2 cellular contexts compared by ENCODE assay signal in the genomic region with DNA sequence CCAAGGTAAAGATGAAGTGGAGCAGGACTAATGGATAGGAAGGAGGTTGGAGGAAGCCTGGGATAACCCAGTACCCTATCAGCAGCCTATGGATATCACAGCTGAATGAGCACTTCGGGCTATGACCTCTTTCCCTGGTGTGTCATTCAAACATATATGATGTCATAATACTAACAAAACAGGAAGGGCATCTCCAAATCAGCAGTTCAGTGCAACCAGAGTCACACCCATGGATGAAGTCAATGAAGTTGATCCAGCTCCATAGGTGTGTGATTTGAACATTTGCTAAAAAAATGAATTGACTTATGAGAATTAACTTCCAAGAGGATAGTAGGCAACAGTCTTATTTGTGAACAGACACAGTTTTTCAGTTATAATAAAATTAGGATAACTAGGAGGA.
TF ChIP-seq lines count a peak whose summit lies in the region.

No MANE protein-coding gene starts in this region.

TF ChIP-seq in IMR-90, 13 proteins besides CTCF, POLR2A, EP300 and RAD21:
- TF ChIP-seq CEBPB (IDR thresholded peaks at IDR 0.05; ENCODE audit: low read depth, low read length), result no peak
- TF ChIP-seq, protein P1, sequence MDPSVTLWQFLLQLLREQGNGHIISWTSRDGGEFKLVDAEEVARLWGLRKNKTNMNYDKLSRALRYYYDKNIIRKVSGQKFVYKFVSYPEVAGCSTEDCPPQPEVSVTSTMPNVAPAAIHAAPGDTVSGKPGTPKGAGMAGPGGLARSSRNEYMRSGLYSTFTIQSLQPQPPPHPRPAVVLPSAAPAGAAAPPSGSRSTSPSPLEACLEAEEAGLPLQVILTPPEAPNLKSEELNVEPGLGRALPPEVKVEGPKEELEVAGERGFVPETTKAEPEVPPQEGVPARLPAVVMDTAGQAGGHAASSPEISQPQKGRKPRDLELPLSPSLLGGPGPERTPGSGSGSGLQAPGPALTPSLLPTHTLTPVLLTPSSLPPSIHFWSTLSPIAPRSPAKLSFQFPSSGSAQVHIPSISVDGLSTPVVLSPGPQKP (IDR thresholded peaks at IDR 0.05; ENCODE audit: borderline replicate concordance, low read depth, low read length), result no peak
- no peak for TF ChIP-seq MAZ (IDR thresholded peaks at IDR 0.05; ENCODE audit: borderline replicate concordance, low read depth, low read length)
- no peak for TF ChIP-seq FOS (IDR thresholded peaks at IDR 0.05; ENCODE audit: low read depth, low read length)
- no peak for TF ChIP-seq MXI1 (IDR thresholded peaks at IDR 0.05; ENCODE audit: borderline replicate concordance, low read depth, low read length)

TF ChIP-seq in K562, 482 proteins besides CTCF, POLR2A, EP300 and RAD21 (continues in another document):
- TF ChIP-seq MEF2D (tag; conservative IDR thresholded peaks at IDR 0.05; ENCODE audit: low read depth) (no peak), GTF3C2 (IDR thresholded peaks at IDR 0.05; ENCODE audit: borderline replicate concordance, extremely low read depth, insufficient read length) (no peak), EGR1 (conservative IDR thresholded peaks at IDR 0.05) (no peak), PKNOX1 (IDR thresholded peaks at IDR 0.05) (peak; percentile 89), ATF7 (IDR thresholded peaks at IDR 0.05) (peak; percentile 96), RCOR1 (IDR thresholded peaks at IDR 0.05; ENCODE audit: borderline replicate concordance in 1 of 2, low read depth in 2 of 2, low read length in 2 of 2) (peak in 1 of 2 experiments; percentile 17; a peak in 1 of 4 replicates), ZNF668 (CRISPR knock-in tag; IDR thresholded peaks at IDR 0.05) (no peak), MCM2 (IDR thresholded peaks at IDR 0.05; ENCODE audit: low read depth) (no peak), MYNN (IDR thresholded peaks at IDR 0.05) (no peak), MYNN (CRISPR knock-in tag; IDR thresholded peaks at IDR 0.05) (no peak), CBFB (CRISPR knock-in tag; IDR thresholded peaks at IDR 0.05) (no peak), YBX1 (IDR thresholded peaks at IDR 0.05) (no peak), CEBPG (CRISPR knock-in tag; IDR thresholded peaks at IDR 0.05) (no peak), CEBPG (tag; conservative IDR thresholded peaks at IDR 0.05 in 1 of 2, IDR thresholded peaks at IDR 0.05 in 1 of 2) (peak in 1 of 2 experiments; percentile 73; a peak in 2 of 4 replicates), CXXC5 (CRISPR knock-in tag; IDR thresholded peaks at IDR 0.05) (no peak), ATF1 (CRISPR knock-in tag; IDR thresholded peaks at IDR 0.05) (no peak), ATF1 (tag; IDR thresholded peaks at IDR 0.05) (peak; percentile 86), POLR2G (IDR thresholded peaks at IDR 0.05; ENCODE audit: low read depth, low read length) (no peak), ZNF23 (CRISPR knock-in tag; IDR thresholded peaks at IDR 0.05) (no peak), ZBTB12 (CRISPR knock-in tag; IDR thresholded peaks at IDR 0.05) (peak; percentile 63), STAT5A (IDR thresholded peaks at IDR 0.05; ENCODE audit: borderline replicate concordance, low read length) (no peak), KHSRP (IDR thresholded peaks at IDR 0.05) (peak; percentile 35; the same call in 1 of the 2 replicates), ZNF589 (CRISPR knock-in tag; IDR thresholded peaks at IDR 0.05; ENCODE audit: low read depth) (peak; percentile 55), ZNF184 (CRISPR knock-in tag; IDR thresholded peaks at IDR 0.05) (no peak), PBX2 (CRISPR knock-in tag; IDR thresholded peaks at IDR 0.05; ENCODE audit: low read depth) (no peak), PBX2 (tag; conservative IDR thresholded peaks at IDR 0.05; ENCODE audit: low read depth) (peak; percentile 37; the same call in 1 of the 2 replicates), ZNF551 (CRISPR knock-in tag; IDR thresholded peaks at IDR 0.05) (no peak), WHSC1 (IDR thresholded peaks at IDR 0.05; ENCODE audit: low read length) (no peak), SMARCE1 (IDR thresholded peaks at IDR 0.05) (no peak), GABPA (tag; conservative IDR thresholded peaks at IDR 0.05; ENCODE audit: low read depth) (peak; percentile 72), TARDBP (IDR thresholded peaks at IDR 0.05) (peak; percentile 94), PHF8 (IDR thresholded peaks at IDR 0.05; ENCODE audit: borderline replicate concordance, low read length) (no peak), MEIS2 (IDR thresholded peaks at IDR 0.05; ENCODE audit: partially characterized antibody) (peak; percentile 19), ZNF280B (CRISPR knock-in tag; IDR thresholded peaks at IDR 0.05) (no peak)
- TF ChIP-seq, protein P2, sequence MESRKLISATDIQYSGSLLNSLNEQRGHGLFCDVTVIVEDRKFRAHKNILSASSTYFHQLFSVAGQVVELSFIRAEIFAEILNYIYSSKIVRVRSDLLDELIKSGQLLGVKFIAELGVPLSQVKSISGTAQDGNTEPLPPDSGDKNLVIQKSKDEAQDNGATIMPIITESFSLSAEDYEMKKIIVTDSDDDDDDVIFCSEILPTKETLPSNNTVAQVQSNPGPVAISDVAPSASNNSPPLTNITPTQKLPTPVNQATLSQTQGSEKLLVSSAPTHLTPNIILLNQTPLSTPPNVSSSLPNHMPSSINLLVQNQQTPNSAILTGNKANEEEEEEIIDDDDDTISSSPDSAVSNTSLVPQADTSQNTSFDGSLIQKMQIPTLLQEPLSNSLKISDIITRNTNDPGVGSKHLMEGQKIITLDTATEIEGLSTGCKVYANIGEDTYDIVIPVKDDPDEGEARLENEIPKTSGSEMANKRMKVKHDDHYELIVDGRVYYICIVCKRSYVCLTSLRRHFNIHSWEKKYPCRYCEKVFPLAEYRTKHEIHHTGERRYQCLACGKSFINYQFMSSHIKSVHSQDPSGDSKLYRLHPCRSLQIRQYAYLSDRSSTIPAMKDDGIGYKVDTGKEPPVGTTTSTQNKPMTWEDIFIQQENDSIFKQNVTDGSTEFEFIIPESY (CRISPR knock-in tag; IDR thresholded peaks at IDR 0.05), result no peak
- TF ChIP-seq, protein P3, sequence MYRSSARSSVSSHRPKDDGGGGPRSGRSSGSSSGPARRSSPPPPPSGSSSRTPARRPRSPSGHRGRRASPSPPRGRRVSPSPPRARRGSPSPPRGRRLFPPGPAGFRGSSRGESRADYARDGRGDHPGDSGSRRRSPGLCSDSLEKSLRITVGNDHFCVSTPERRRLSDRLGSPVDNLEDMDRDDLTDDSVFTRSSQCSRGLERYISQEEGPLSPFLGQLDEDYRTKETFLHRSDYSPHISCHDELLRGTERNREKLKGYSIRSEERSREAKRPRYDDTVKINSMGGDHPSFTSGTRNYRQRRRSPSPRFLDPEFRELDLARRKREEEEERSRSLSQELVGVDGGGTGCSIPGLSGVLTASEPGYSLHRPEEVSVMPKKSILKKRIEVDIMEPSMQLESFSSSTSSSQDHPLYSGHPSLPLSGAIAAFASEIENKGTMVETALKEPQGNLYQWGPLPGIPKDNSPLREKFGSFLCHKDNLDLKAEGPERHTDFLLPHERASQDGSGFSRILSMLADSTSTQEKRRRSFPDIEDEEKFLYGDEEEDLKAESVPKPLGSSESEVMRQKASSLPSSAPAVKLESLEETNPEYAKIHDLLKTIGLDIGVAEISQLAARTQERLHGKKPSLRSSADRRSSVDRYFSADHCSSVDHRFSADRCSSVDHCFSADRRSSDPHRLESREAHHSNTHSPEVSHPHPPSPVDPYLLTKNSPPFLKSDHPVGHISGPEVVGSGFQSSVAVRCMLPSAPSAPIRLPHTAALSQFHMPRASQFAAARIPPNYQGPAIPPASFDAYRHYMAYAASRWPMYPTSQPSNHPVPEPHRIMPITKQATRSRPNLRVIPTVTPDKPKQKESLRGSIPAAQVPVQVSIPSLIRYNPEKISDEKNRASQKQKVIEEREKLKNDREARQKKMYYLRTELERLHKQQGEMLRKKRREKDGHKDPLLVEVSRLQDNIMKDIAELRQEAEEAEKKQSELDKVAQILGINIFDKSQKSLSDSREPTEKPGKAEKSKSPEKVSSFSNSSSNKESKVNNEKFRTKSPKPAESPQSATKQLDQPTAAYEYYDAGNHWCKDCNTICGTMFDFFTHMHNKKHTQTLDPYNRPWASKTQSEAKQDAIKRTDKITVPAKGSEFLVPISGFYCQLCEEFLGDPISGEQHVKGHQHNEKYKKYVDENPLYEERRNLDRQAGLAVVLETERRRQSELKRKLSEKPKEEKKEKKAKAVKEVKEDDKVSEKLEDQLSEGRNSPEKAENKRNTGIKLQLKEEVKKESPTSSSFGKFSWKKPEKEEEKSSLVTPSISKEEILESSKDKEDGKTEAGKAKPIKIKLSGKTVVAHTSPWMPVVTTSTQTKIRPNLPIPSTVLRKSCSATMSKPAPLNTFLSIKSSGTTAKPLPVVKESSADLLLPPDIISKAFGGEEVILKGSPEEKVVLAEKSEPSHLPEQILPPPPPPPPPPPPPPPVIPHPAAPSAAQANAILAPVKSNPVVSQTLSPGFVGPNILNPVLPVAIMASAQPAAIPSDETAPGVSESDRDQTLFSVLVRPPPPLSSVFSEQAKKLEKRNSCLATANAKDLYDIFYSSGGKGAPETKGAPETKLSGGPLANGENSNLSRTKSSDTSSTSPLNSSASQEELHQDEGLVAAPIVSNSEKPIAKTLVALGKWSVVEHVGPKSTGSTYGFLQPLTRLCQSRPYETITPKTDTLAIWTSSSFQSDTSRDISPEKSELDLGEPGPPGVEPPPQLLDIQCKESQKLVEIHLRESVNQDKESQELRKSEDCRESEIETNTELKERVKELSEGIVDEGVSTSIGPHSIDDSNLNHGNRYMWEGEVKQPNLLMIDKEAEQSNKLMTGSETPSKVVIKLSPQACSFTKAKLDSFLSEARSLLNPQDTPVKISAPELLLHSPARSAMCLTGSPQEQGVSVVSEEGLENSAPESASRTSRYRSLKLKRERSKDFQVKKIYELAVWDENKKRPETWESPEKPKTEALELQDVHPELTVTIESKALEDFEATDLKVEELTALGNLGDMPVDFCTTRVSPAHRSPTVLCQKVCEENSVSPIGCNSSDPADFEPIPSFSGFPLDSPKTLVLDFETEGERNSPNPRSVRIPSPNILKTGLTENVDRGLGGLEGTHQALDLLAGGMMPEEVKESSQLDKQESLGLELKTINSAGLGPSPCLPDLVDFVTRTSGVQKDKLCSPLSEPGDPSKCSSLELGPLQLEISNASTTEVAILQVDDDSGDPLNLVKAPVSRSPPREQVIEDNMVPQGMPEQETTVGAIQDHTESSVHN (IDR thresholded peaks at IDR 0.05; ENCODE audit: borderline replicate concordance in 1 of 2, low read depth in 1 of 2), result peak in 1 of 2 experiments; percentile 20; a peak in 1 of 4 replicates
